ENCODE assay signal across 1 cellular context in genomic region chr3:186075931-186076567, GRCh38.
TF ChIP-seq lines count a peak whose summit lies in the region.

No MANE protein-coding gene starts in this region.

TF ChIP-seq in HepG2, 621 proteins besides CTCF, POLR2A, EP300 and RAD21:
- TF ChIP-seq ZNF121 (CRISPR knock-in tag; IDR thresholded peaks at IDR 0.05) (peak; percentile 82), HNRNPLL (IDR thresholded peaks at IDR 0.05; ENCODE audit: low read depth, low read length, poor library complexity, severe bottlenecking) (no peak)
